ENCODE assay signal across 21 cellular contexts in genomic region chr22:48589901-48590300, GRCh38.
A peak's percentile ranks its signal among the peaks of the same experiment; 100 is the strongest.
DNase-seq lines count a peak whose midpoint lies in the region; ATAC-seq and TF ChIP-seq lines count a peak whose summit lies in the region.
"Had no signal": no experiment of that assay in that cellular context is flagged by ENCODE, and none has a peak within 500 bp of the region (broad histone marks: within the 10 kb centered on the region; RNA-seq: fewer than 3 reads in every experiment).

No MANE protein-coding gene starts in this region.

- ATAC-seq in Right ventricle myocardium superior (ENCODE audit: poor library complexity) (no peak), lower lobe of right lung (no peak)
- ATAC-seq: A549; CD8-positive, alpha-beta T cell had no signal

- no peaks in the 10 kb centered on the region for H3K4me1 Mint-ChIP-seq in chondrocyte (ENCODE audit: low read depth)
- H3K4me1 Mint-ChIP-seq: CD4-positive, CD25-positive, alpha-beta regulatory T cell had no signal

- no peak overlapping the region for H3K4me3 Mint-ChIP-seq in chondrocyte (ENCODE audit: unreplicated experiment)
- H3K4me3 Mint-ChIP-seq: CD4-positive, CD25-positive, alpha-beta regulatory T cell; CD8-positive, alpha-beta T cell; HFFc6 had no signal

- H3K4me1 ChIP-seq in lower lobe of right lung: no peaks in the 10 kb centered on the region
- H3K4me1 ChIP-seq: A549, BE2C, Caco-2, HAP-1 had no signal

- H3K9me3 Mint-ChIP-seq in chondrocyte (ENCODE audit: low read depth): no peaks in the 10 kb centered on the region
- H3K9me3 Mint-ChIP-seq: CD4-positive, CD25-positive, alpha-beta regulatory T cell; CD8-positive, alpha-beta T cell had no signal

- no peaks in the 10 kb centered on the region for H3K36me3 ChIP-seq in lower lobe of right lung
- H3K36me3 ChIP-seq: BE2C, HAP-1 had no signal

- intact Hi-C loops in Right ventricle myocardium superior (cut with DNase I) (no loop called here), cardiac septum (cut with DNase I) (no loop called here), lower lobe of right lung (cut with DNase I) (no loop called here)

- no peaks in the 10 kb centered on the region for H3K27me3 Mint-ChIP-seq in chondrocyte (ENCODE audit: low read depth)
- H3K27me3 Mint-ChIP-seq: CD4-positive, CD25-positive, alpha-beta regulatory T cell had no signal

- peaks cover 4% of the 10 kb centered on the region for H3K27me3 ChIP-seq in lower lobe of right lung (ENCODE audit: low read depth)
- H3K27me3 ChIP-seq: BE2C had no signal

- DNase-seq in Right ventricle myocardium superior (peak; percentile 30), cardiac septum (ENCODE audit: low spot score) (no peak), chondrocyte (ENCODE audit: low spot score) (peak; percentile 85), lower lobe of right lung (peak; percentile 30), SIG-M5 treated with dmso at 0.1 percent for 504 hours (lab: John Stamatoyannopoulos, UW; ENCODE audit: unreplicated experiment) (no peak), NCI-H526 treated with DMSO at 0.1 percent for 48 hours (lab: John Stamatoyannopoulos, UW) (no peak)
- DNase-seq in activated naive CD4-positive, alpha-beta T cell treated with anti-CD3 and anti-CD28 coated beads, Interleukin-2, amount 50 U/mL, for 16 hours: no peak
- DNase-seq: 8988T; ACHN; AML-193; BE2C; Caco-2; CD4-positive, CD25-positive, alpha-beta regulatory T cell; CD8-positive, alpha-beta T cell; DMS153; DND-41; GOT3; HFFc6 had no signal

- H3K27ac Mint-ChIP-seq in chondrocyte (ENCODE audit: unreplicated experiment): no peak overlapping the region
- H3K27ac Mint-ChIP-seq: CD4-positive, CD25-positive, alpha-beta regulatory T cell; CD8-positive, alpha-beta T cell; HFFc6 had no signal

- TF ChIP-seq CTCF in chondrocyte (IDR thresholded peaks at IDR 0.05): no peak
- no peak for TF ChIP-seq CTCF in lower lobe of right lung (IDR thresholded peaks at IDR 0.05)

- H3K36me3 Mint-ChIP-seq in chondrocyte (ENCODE audit: low read depth): no peaks in the 10 kb centered on the region
- H3K36me3 Mint-ChIP-seq: CD4-positive, CD25-positive, alpha-beta regulatory T cell; CD8-positive, alpha-beta T cell had no signal

- no peak overlapping the region for H3K27ac ChIP-seq in lower lobe of right lung
- H3K27ac ChIP-seq: A549, C4-2B had no signal

- no peak overlapping the region for H3K4me3 ChIP-seq in lower lobe of right lung
- H3K4me3 ChIP-seq: A549, HAP-1 had no signal

- no peaks in the 10 kb centered on the region for H3K9me3 ChIP-seq in lower lobe of right lung
- H3K9me3 ChIP-seq: A549, HAP-1 had no signal

Comparison
In these comparisons a context has a peak if more than half of its experiments do, and no peak if none do; other contexts are left out.
1. DNase-seq: peak in Right ventricle myocardium superior (single experiment), chondrocyte (single experiment) and lower lobe of right lung (single experiment); none in cardiac septum (single experiment), SIG-M5 treated with dmso at 0.1 percent for 504 hours (single experiment), activated naive CD4-positive, alpha-beta T cell treated with anti-CD3 and anti-CD28 coated beads, Interleukin-2, amount 50 U/mL, for 16 hours (single experiment) and NCI-H526 treated with DMSO at 0.1 percent for 48 hours (single experiment).